ENCODE assay signal across 1 cellular context in genomic region chr11:128153697-128154048, GRCh38.
TF ChIP-seq lines count a peak whose summit lies in the region.

No MANE protein-coding gene starts in this region.

TF ChIP-seq in HepG2, 621 proteins besides CTCF, POLR2A, EP300 and RAD21 (continued from another document):
- TF ChIP-seq NFAT5 (CRISPR knock-in tag; IDR thresholded peaks at IDR 0.05), result no peak
- no peak for TF ChIP-seq NR1H2 (CRISPR knock-in tag; IDR thresholded peaks at IDR 0.05; ENCODE audit: borderline replicate concordance, low read depth)
- TF ChIP-seq ETS1 (CRISPR knock-in tag; IDR thresholded peaks at IDR 0.05), result no peak
- TF ChIP-seq KDM1A (CRISPR knock-in tag; IDR thresholded peaks at IDR 0.05), result no peak
- no peak for TF ChIP-seq ZNF441 (CRISPR knock-in tag; IDR thresholded peaks at IDR 0.05; ENCODE audit: borderline replicate concordance)
- TF ChIP-seq THAP8 (CRISPR knock-in tag; IDR thresholded peaks at IDR 0.05; ENCODE audit: borderline replicate concordance), result no peak
- no peak for TF ChIP-seq MATR3 (CRISPR knock-in tag; IDR thresholded peaks at IDR 0.05)
- TF ChIP-seq ARID4A (CRISPR knock-in tag; IDR thresholded peaks at IDR 0.05; ENCODE audit: borderline replicate concordance), result no peak
- no peak for TF ChIP-seq ARHGAP35 (CRISPR knock-in tag; IDR thresholded peaks at IDR 0.05; ENCODE audit: borderline replicate concordance)
- no peak for TF ChIP-seq ZFY (CRISPR knock-in tag; IDR thresholded peaks at IDR 0.05)
- no peak for TF ChIP-seq NFYC (CRISPR knock-in tag; IDR thresholded peaks at IDR 0.05)
- no peak for TF ChIP-seq HDAC1 (CRISPR knock-in tag; IDR thresholded peaks at IDR 0.05)
- TF ChIP-seq POLR2G (IDR thresholded peaks at IDR 0.05; ENCODE audit: low read depth, low read length), result no peak
- TF ChIP-seq SAFB2 (CRISPR knock-in tag; IDR thresholded peaks at IDR 0.05; ENCODE audit: borderline replicate concordance, low read depth), result no peak
- no peak for TF ChIP-seq KLF11 (CRISPR knock-in tag; IDR thresholded peaks at IDR 0.05)
- no peak for TF ChIP-seq BCL6 (CRISPR knock-in tag; IDR thresholded peaks at IDR 0.05)
